Comparison of ENCODE assay signal across 19 cellular contexts in the genomic region with DNA sequence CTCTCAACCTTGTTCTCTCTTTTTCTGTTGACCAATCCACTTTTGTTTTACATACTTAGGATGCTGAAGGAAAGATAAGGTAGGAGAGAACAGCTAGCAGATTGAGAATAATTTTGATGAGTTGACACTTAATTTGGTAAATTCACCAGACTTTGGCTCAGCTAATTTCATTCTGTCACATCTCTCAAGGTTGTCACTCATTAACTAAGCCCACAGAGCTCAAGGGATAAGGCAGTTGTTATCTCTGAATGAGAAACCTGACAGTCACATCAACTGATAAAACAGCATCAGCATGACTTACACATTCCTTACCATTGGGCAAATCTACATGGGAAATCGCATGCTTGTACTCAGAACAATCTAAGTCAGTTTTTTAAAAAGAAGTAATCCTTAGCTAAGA.
"Had no signal": no experiment of that assay in that cellular context is flagged by ENCODE, and none has a peak within 500 bp of the region (broad histone marks: within the 10 kb centered on the region; RNA-seq: fewer than 3 reads in every experiment).

No MANE protein-coding gene starts in this region.

- H3K4me3 ChIP-seq: coronary artery, heart left ventricle, mucosa of descending colon, ovary, right atrium auricular region, stomach, thoracic aorta, transverse colon had no signal

- DNase-seq: effector CD4-positive, alpha-beta T cell; heart left ventricle; hypothalamus; kidney glomerular epithelial cell; mammary epithelial cell; mucosa of descending colon; naive thymus-derived CD8-positive, alpha-beta T cell; ovary; small intestine; stimulated activated CD4-positive, alpha-beta T cell treated with anti-CD3 and anti-CD28 coated beads, Interleukin-12 subunit alpha, Interleukin-12 subunit beta, amount 100 ng/mL, for 4 hours; stimulated activated naive CD4-positive, alpha-beta T cell; stomach; substantia nigra; transverse colon had no signal

- H3K9me3 ChIP-seq: heart left ventricle, mucosa of descending colon, ovary, right atrium auricular region, stomach, thoracic aorta, transverse colon had no signal

- H3K4me1 ChIP-seq: heart left ventricle, right atrium auricular region, stomach, transverse colon had no signal

- H3K36me3 ChIP-seq: heart left ventricle, ovary, right atrium auricular region, stomach, thoracic aorta, transverse colon had no signal

- ATAC-seq: heart left ventricle; mucosa of descending colon; naive thymus-derived CD8-positive, alpha-beta T cell had no signal

- H3K27me3 ChIP-seq: heart left ventricle, ovary, right atrium auricular region, stomach, transverse colon had no signal

- H3K27ac ChIP-seq: coronary artery, heart left ventricle, ovary, right atrium auricular region, stomach, thoracic aorta, transverse colon had no signal

- FAIRE-seq: frontal cortex, islet of Langerhans, small intestine had no signal
